ENCODE assay signal across 1 cellular context in the genomic region with DNA sequence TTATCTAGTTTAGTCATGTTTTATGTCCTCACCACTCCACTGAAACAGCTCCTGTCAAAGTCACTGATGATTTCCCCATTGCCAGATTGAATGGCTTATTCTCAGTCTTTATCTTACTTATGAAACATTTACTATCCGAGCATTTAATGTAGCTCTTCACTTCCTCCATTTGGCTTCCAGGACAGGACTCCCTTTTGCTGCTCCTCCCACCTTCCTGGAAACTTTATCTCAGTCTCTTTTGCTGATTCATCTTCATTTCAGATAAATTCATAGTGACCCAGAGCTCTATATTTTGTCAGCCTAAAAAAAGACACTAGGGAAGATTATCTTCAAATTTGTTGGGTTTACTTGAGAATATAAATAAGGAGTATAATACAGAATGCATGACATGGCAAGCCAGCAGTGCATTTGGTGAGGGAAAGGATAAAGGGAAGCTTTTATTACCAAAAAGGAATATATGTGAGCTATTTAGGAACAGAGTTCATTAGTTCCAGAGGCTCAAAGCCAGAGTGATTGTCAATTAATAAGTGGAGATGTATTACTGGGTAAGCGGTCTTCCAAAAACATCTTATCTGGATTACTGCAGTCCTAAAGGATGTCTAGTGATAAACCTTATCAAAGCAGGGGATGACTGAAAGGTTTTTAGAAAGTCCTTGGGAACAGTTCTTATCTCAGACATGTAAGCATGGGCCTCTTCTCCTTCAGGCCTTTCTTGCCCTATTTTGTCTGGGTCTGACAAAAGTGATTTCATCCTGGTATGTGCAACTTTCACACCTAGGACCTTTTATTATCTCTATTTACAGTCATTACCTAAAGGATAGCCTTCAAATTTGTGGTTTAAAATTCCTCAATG.
TF ChIP-seq lines count a peak whose summit lies in the region.

No MANE protein-coding gene starts in this region.

TF ChIP-seq in K562, 482 proteins besides CTCF, POLR2A, EP300 and RAD21 (continued from another document and continues in another):
- TF ChIP-seq, protein P1, sequence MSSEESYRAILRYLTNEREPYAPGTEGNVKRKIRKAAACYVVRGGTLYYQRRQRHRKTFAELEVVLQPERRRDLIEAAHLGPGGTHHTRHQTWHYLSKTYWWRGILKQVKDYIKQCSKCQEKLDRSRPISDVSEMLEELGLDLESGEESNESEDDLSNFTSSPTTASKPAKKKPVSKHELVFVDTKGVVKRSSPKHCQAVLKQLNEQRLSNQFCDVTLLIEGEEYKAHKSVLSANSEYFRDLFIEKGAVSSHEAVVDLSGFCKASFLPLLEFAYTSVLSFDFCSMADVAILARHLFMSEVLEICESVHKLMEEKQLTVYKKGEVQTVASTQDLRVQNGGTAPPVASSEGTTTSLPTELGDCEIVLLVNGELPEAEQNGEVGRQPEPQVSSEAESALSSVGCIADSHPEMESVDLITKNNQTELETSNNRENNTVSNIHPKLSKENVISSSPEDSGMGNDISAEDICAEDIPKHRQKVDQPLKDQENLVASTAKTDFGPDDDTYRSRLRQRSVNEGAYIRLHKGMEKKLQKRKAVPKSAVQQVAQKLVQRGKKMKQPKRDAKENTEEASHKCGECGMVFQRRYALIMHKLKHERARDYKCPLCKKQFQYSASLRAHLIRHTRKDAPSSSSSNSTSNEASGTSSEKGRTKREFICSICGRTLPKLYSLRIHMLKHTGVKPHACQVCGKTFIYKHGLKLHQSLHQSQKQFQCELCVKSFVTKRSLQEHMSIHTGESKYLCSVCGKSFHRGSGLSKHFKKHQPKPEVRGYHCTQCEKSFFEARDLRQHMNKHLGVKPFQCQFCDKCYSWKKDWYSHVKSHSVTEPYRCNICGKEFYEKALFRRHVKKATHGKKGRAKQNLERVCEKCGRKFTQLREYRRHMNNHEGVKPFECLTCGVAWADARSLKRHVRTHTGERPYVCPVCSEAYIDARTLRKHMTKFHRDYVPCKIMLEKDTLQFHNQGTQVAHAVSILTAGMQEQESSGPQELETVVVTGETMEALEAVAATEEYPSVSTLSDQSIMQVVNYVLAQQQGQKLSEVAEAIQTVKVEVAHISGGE (CRISPR knock-in tag; IDR thresholded peaks at IDR 0.05): no peak
- TF ChIP-seq ZBED1 (IDR thresholded peaks at IDR 0.05): no peak
- TF ChIP-seq ZNF143 (CRISPR knock-in tag; IDR thresholded peaks at IDR 0.05): no peak
- TF ChIP-seq NR2C2 (CRISPR knock-in tag; IDR thresholded peaks at IDR 0.05): no peak
- TF ChIP-seq NR2C2 (tag; IDR thresholded peaks at IDR 0.05): 0 out of 2 replicates have a peak, but pooled peaks have one; percentile 38
- no peak for TF ChIP-seq ZNF551 (CRISPR knock-in tag; IDR thresholded peaks at IDR 0.05)
- TF ChIP-seq CEBPB (tag; IDR thresholded peaks at IDR 0.05): no peak
- no peak for TF ChIP-seq SREBF2 (CRISPR knock-in tag; IDR thresholded peaks at IDR 0.05)
- TF ChIP-seq, protein P2, sequence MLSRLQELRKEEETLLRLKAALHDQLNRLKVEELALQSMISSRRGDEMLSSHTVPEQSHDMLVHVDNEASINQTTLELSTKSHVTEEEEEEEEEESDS (CRISPR knock-in tag; IDR thresholded peaks at IDR 0.05): no peak
- TF ChIP-seq, protein P3, sequence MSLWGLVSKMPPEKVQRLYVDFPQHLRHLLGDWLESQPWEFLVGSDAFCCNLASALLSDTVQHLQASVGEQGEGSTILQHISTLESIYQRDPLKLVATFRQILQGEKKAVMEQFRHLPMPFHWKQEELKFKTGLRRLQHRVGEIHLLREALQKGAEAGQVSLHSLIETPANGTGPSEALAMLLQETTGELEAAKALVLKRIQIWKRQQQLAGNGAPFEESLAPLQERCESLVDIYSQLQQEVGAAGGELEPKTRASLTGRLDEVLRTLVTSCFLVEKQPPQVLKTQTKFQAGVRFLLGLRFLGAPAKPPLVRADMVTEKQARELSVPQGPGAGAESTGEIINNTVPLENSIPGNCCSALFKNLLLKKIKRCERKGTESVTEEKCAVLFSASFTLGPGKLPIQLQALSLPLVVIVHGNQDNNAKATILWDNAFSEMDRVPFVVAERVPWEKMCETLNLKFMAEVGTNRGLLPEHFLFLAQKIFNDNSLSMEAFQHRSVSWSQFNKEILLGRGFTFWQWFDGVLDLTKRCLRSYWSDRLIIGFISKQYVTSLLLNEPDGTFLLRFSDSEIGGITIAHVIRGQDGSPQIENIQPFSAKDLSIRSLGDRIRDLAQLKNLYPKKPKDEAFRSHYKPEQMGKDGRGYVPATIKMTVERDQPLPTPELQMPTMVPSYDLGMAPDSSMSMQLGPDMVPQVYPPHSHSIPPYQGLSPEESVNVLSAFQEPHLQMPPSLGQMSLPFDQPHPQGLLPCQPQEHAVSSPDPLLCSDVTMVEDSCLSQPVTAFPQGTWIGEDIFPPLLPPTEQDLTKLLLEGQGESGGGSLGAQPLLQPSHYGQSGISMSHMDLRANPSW (CRISPR knock-in tag; IDR thresholded peaks at IDR 0.05): no peak
- TF ChIP-seq ILF3 (IDR thresholded peaks at IDR 0.05; ENCODE audit: borderline replicate concordance): no peak
- no peak for TF ChIP-seq SP1 (CRISPR knock-in tag; IDR thresholded peaks at IDR 0.05)
- TF ChIP-seq ZNF124 (CRISPR knock-in tag; IDR thresholded peaks at IDR 0.05): no peak
- peak; percentile 44; the same call in 1 of the 2 replicates for TF ChIP-seq SMARCC2 (IDR thresholded peaks at IDR 0.05; ENCODE audit: low read depth)
- no peak for TF ChIP-seq BRF1 (IDR thresholded peaks at IDR 0.05; ENCODE audit: borderline replicate concordance, extremely low read depth, insufficient read length)
- peak; percentile 81 for TF ChIP-seq SPI1 (IDR thresholded peaks at IDR 0.05; ENCODE audit: borderline replicate concordance, low read depth, low read length)
- TF ChIP-seq, protein P4, sequence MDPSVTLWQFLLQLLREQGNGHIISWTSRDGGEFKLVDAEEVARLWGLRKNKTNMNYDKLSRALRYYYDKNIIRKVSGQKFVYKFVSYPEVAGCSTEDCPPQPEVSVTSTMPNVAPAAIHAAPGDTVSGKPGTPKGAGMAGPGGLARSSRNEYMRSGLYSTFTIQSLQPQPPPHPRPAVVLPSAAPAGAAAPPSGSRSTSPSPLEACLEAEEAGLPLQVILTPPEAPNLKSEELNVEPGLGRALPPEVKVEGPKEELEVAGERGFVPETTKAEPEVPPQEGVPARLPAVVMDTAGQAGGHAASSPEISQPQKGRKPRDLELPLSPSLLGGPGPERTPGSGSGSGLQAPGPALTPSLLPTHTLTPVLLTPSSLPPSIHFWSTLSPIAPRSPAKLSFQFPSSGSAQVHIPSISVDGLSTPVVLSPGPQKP (CRISPR knock-in tag; IDR thresholded peaks at IDR 0.05): no peak
- TF ChIP-seq, protein P5, sequence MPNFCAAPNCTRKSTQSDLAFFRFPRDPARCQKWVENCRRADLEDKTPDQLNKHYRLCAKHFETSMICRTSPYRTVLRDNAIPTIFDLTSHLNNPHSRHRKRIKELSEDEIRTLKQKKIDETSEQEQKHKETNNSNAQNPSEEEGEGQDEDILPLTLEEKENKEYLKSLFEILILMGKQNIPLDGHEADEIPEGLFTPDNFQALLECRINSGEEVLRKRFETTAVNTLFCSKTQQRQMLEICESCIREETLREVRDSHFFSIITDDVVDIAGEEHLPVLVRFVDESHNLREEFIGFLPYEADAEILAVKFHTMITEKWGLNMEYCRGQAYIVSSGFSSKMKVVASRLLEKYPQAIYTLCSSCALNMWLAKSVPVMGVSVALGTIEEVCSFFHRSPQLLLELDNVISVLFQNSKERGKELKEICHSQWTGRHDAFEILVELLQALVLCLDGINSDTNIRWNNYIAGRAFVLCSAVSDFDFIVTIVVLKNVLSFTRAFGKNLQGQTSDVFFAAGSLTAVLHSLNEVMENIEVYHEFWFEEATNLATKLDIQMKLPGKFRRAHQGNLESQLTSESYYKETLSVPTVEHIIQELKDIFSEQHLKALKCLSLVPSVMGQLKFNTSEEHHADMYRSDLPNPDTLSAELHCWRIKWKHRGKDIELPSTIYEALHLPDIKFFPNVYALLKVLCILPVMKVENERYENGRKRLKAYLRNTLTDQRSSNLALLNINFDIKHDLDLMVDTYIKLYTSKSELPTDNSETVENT (CRISPR knock-in tag; IDR thresholded peaks at IDR 0.05): no peak
- TF ChIP-seq, protein P6, sequence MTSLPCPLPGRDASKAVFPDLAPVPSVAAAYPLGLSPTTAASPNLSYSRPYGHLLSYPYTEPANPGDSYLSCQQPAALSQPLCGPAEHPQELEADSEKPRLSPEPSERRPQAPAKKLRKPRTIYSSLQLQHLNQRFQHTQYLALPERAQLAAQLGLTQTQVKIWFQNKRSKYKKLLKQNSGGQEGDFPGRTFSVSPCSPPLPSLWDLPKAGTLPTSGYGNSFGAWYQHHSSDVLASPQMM (CRISPR knock-in tag; IDR thresholded peaks at IDR 0.05): no peak
- 0 out of 2 replicates have a peak, but pooled peaks have one; percentile 38 for TF ChIP-seq ZKSCAN8 (CRISPR knock-in tag; IDR thresholded peaks at IDR 0.05)
- TF ChIP-seq HIVEP1 (CRISPR knock-in tag; IDR thresholded peaks at IDR 0.05): no peak
- TF ChIP-seq, protein P7, sequence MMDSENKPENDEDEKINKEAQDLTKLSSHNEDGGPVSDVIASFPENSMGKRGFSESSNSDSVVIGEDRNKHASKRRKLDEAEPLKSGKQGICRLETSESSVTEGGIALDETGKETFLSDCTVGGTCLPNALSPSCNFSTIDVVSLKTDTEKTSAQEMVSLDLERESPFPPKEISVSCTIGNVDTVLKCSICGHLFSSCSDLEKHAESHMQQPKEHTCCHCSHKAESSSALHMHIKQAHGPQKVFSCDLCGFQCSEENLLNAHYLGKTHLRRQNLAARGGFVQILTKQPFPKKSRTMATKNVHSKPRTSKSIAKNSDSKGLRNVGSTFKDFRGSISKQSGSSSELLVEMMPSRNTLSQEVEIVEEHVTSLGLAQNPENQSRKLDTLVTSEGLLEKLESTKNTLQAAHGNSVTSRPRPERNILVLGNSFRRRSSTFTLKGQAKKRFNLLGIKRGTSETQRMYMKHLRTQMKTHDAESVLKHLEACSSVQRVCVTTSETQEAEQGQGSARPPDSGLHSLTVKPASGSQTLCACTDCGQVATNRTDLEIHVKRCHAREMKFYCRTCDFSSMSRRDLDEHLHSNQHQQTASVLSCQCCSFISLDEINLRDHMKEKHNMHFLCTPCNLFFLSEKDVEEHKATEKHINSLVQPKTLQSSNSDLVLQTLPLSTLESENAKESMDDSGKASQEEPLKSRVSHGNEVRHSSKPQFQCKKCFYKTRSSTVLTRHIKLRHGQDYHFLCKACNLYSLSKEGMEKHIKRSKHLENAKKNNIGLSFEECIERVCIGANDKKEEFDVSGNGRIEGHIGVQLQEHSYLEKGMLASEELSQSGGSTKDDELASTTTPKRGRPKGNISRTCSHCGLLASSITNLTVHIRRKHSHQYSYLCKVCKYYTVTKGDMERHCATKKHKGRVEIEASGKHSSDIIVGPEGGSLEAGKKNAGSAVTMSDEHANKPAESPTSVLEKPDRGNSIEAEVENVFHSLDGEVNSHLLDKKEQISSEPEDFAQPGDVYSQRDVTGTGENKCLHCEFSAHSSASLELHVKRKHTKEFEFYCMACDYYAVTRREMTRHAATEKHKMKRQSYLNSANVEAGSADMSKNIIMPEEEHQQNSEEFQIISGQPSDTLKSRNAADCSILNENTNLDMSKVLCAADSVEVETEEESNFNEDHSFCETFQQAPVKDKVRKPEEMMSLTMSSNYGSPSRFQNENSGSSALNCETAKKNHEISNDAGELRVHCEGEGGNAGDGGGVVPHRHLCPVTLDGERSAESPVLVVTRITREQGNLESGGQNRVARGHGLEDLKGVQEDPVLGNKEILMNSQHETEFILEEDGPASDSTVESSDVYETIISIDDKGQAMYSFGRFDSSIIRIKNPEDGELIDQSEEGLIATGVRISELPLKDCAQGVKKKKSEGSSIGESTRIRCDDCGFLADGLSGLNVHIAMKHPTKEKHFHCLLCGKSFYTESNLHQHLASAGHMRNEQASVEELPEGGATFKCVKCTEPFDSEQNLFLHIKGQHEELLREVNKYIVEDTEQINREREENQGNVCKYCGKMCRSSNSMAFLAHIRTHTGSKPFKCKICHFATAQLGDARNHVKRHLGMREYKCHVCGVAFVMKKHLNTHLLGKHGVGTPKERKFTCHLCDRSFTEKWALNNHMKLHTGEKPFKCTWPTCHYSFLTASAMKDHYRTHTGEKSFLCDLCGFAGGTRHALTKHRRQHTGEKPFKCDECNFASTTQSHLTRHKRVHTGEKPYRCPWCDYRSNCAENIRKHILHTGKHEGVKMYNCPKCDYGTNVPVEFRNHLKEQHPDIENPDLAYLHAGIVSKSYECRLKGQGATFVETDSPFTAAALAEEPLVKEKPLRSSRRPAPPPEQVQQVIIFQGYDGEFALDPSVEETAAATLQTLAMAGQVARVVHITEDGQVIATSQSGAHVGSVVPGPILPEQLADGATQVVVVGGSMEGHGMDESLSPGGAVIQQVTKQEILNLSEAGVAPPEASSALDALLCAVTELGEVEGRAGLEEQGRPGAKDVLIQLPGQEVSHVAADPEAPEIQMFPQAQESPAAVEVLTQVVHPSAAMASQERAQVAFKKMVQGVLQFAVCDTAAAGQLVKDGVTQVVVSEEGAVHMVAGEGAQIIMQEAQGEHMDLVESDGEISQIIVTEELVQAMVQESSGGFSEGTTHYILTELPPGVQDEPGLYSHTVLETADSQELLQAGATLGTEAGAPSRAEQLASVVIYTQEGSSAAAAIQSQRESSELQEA (IDR thresholded peaks at IDR 0.05; ENCODE audit: low read depth): no peak
- TF ChIP-seq GATAD2A (IDR thresholded peaks at IDR 0.05): no peak
- TF ChIP-seq PTRF (tag; IDR thresholded peaks at IDR 0.05): no peak
- TF ChIP-seq, protein P8, sequence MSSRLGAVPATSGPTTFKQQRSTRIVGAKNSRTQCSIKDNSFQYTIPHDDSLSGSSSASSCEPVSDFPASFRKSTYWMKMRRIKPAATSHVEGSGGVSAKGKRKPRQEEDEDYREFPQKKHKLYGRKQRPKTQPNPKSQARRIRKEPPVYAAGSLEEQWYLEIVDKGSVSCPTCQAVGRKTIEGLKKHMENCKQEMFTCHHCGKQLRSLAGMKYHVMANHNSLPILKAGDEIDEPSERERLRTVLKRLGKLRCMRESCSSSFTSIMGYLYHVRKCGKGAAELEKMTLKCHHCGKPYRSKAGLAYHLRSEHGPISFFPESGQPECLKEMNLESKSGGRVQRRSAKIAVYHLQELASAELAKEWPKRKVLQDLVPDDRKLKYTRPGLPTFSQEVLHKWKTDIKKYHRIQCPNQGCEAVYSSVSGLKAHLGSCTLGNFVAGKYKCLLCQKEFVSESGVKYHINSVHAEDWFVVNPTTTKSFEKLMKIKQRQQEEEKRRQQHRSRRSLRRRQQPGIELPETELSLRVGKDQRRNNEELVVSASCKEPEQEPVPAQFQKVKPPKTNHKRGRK (tag; IDR thresholded peaks at IDR 0.05): no peak
- TF ChIP-seq TAF9B (IDR thresholded peaks at IDR 0.05; ENCODE audit: partially characterized antibody): no peak
- TF ChIP-seq SMARCE1 (IDR thresholded peaks at IDR 0.05): peak; percentile 65; the same call in 1 of the 2 replicates
- peak; percentile 14; the same call in 1 of the 2 replicates for TF ChIP-seq MECOM (CRISPR knock-in tag; IDR thresholded peaks at IDR 0.05)
- TF ChIP-seq, protein P9, sequence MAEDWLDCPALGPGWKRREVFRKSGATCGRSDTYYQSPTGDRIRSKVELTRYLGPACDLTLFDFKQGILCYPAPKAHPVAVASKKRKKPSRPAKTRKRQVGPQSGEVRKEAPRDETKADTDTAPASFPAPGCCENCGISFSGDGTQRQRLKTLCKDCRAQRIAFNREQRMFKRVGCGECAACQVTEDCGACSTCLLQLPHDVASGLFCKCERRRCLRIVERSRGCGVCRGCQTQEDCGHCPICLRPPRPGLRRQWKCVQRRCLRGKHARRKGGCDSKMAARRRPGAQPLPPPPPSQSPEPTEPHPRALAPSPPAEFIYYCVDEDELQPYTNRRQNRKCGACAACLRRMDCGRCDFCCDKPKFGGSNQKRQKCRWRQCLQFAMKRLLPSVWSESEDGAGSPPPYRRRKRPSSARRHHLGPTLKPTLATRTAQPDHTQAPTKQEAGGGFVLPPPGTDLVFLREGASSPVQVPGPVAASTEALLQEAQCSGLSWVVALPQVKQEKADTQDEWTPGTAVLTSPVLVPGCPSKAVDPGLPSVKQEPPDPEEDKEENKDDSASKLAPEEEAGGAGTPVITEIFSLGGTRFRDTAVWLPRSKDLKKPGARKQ (CRISPR knock-in tag; IDR thresholded peaks at IDR 0.05): no peak
- TF ChIP-seq FOXM1 (IDR thresholded peaks at IDR 0.05; ENCODE audit: low read depth): peak; percentile 48; the same call in 1 of the 2 replicates
- TF ChIP-seq FOXM1 (CRISPR knock-in tag; IDR thresholded peaks at IDR 0.05; ENCODE audit: low read depth): no peak
